ENCODE assay signal across 8 cellular contexts in genomic region chr10:103854265-103854686, GRCh38. TPM values are rescaled to one million over a fixed set of nuclear protein-coding genes. Genes with fewer than 3 reads are reported as not detected.
DNase-seq lines count a peak whose midpoint lies in the region; ATAC-seq and TF ChIP-seq lines count a peak whose summit lies in the region.

No MANE protein-coding gene starts in this region.

- H2BK12ac ChIP-seq in trophoblast cell (ENCODE audit: low read length): no peak overlapping the region

- H3K4me2 ChIP-seq in trophoblast cell (ENCODE audit: low read length): peak overlapping the region; percentile 91

- TF ChIP-seq CTCF in fibroblast of pulmonary artery (IDR thresholded peaks at IDR 0.05; ENCODE audit: low read length, missing control alignments): no peak

- H3K4ac ChIP-seq in trophoblast cell (ENCODE audit: low read depth, low read length): no peak overlapping the region

- H2AK5ac ChIP-seq in trophoblast cell (ENCODE audit: low read length): no peak overlapping the region

- no peak overlapping the region for H4K12ac ChIP-seq in trophoblast cell (ENCODE audit: low read depth, low read length)

- no peak overlapping the region for H2AFZ ChIP-seq in trophoblast cell (ENCODE audit: insufficient read depth, low read length, poor library complexity)

- H4K91ac ChIP-seq in trophoblast cell (ENCODE audit: low read depth, low read length): no peak overlapping the region

- no peak overlapping the region for H3K27ac ChIP-seq in SK-N-MC
- no peak overlapping the region for H3K27ac ChIP-seq in trophoblast cell (ENCODE audit: low read depth, low read length)

- no peak overlapping the region for H3K18ac ChIP-seq in trophoblast cell (ENCODE audit: low read length)

- H3K4me3 ChIP-seq in SK-N-MC (peak overlapping the region; percentile 81), fibroblast of pulmonary artery (replicated peaks; ENCODE audit: low read depth, low read length) (peak overlapping the region; percentile 62), trophoblast cell (ENCODE audit: low read depth, low read length) (peak overlapping the region; percentile 23)

- H2BK5ac ChIP-seq in trophoblast cell (ENCODE audit: low read depth, low read length, poor library complexity): no peak overlapping the region

- H3K36me3 ChIP-seq in SK-N-MC (ENCODE audit: insufficient read depth, low read length) (no peaks in the 10 kb centered on the region), trophoblast cell (ENCODE audit: control insufficient read depth in 1 of 2, insufficient read depth in 2 of 2, low read length in 2 of 2) (no peaks in the 10 kb centered on the region)

- H3K79me2 ChIP-seq in trophoblast cell (ENCODE audit: control insufficient read depth, insufficient read depth, low read length, poor library complexity): peaks cover 2% of the 10 kb centered on the region

- no CpG with 5 or more reads among the region's 13 CpGs for WGBS in trophoblast cell (ENCODE audit: extremely low coverage, insufficient coverage, insufficient read length)

- no peak overlapping the region for H3K14ac ChIP-seq in trophoblast cell (ENCODE audit: low read length)

- H3K9me3 ChIP-seq in SK-N-MC (ENCODE audit: low read depth, low read length) (no peaks in the 10 kb centered on the region), trophoblast cell (ENCODE audit: insufficient read depth, low read depth, low read length) (no peaks in the 10 kb centered on the region)

- H3K9ac ChIP-seq in SK-N-MC (ENCODE audit: insufficient read length): no peak overlapping the region
- no peak overlapping the region for H3K9ac ChIP-seq in trophoblast cell (ENCODE audit: low read length)

- no peak overlapping the region for H4K8ac ChIP-seq in trophoblast cell (ENCODE audit: low read depth, low read length)

- peaks cover 5 to 11% of the 10 kb centered on the region in 2 experiments for H3K4me1 ChIP-seq in trophoblast cell (ENCODE audit: control insufficient read depth in 1 of 2, insufficient read depth in 2 of 2, low read length in 2 of 2)

- no peak overlapping the region for H2BK120ac ChIP-seq in trophoblast cell (ENCODE audit: insufficient read depth, low read length, poor library complexity)

- H3K27me3 ChIP-seq in trophoblast cell (ENCODE audit: insufficient read depth, low read length): no peaks in the 10 kb centered on the region

- ATAC-seq in HG03025 (IDR thresholded peaks at IDR 0.05; ENCODE audit: low FRiP score, unreplicated experiment): no peak

- DNase-seq in GDM1 (lab: John Stamatoyannopoulos, UW): peak; percentile 26
- no peak for DNase-seq in SK-N-MC (ENCODE audit: low read depth, low spot score)
- DNase-seq in fibroblast of pulmonary artery (ENCODE audit: low read depth): no peak
- DNase-seq in trophoblast cell: no peak
- no peak for DNase-seq in NCI-H446 treated with DMSO at 0.1 percent for 48 hours (lab: John Stamatoyannopoulos, UW)
- DNase-seq in AG20443 (ENCODE audit: low spot score): no peak
- DNase-seq in SW 1271 (lab: John Stamatoyannopoulos, UW): no peak

- no peak overlapping the region for H3K23ac ChIP-seq in trophoblast cell (ENCODE audit: low read length)

- peaks cover 2% of the 10 kb centered on the region for H3K79me1 ChIP-seq in trophoblast cell (ENCODE audit: low read length)

RNA-seq across cellular contexts. Expression of gene SH3PXD2A, which starts 1.1 kb away (rescaled TPM):
- 8.3 and 8.6 TPM in 2 replicates for polyA plus RNA-seq in trophoblast cell (2013)

Comparison
In these comparisons a context has a peak if more than half of its experiments do, and no peak if none do; other contexts are left out.
1. H3K4me3 ChIP-seq: peak in every context shown above with its lines; median percentile 81 in SK-N-MC; 62 in fibroblast of pulmonary artery; 23 in trophoblast cell.